ENCODE assay signal across 27 cellular contexts in genomic region chr5:172544371-172545120, GRCh38.
A peak's percentile ranks its signal among the peaks of the same experiment; 100 is the strongest.
DNase-seq lines count a peak whose midpoint lies in the region; ATAC-seq and TF ChIP-seq lines count a peak whose summit lies in the region.
"Had no signal": no experiment of that assay in that cellular context is flagged by ENCODE, and none has a peak within 500 bp of the region (broad histone marks: within the 10 kb centered on the region; RNA-seq: fewer than 3 reads in every experiment).

No MANE protein-coding gene starts in this region.

- intact Hi-C loops in sigmoid colon (cut with DNase I) = no loop called here
- intact Hi-C loops in naive thymus-derived CD4-positive, alpha-beta T cell (cut with micrococcal nuclease) = no loop called here

- no peak overlapping the region for H3K4me3 Mint-ChIP-seq in naive thymus-derived CD4-positive, alpha-beta T cell
- H3K4me3 Mint-ChIP-seq: activated naive CD4-positive, alpha-beta T cell treated with anti-CD3 and anti-CD28 coated beads, Interleukin-2, amount 50 U/mL, for 24 hours; CD4-positive, alpha-beta T cell; neural crest cell; T-helper 1 cell treated with Interleukin-12 subunit alpha and Interleukin-12 subunit beta and Interleukin-4 antibody, amounts not matched to agents 30 μg/mL and 1 μg/mL, for 36 hours; type B pancreatic cell had no signal

- H3K9me3 ChIP-seq in RWPE2 (ENCODE audit: severe bottlenecking) (no peaks in the 10 kb centered on the region), sigmoid colon (no peaks in the 10 kb centered on the region)
- no peaks in the 10 kb centered on the region for H3K9me3 ChIP-seq in naive thymus-derived CD4-positive, alpha-beta T cell (ENCODE audit: control insufficient read depth in 2 of 3, low read length in 3 of 3)
- H3K9me3 ChIP-seq: esophagus squamous epithelium, Peyer's patch, right atrium auricular region had no signal

- H3K36me3 ChIP-seq in RWPE2 (ENCODE audit: low read depth) = no peaks in the 10 kb centered on the region
- no peaks in the 10 kb centered on the region for H3K36me3 ChIP-seq in sigmoid colon
- H3K36me3 ChIP-seq in naive thymus-derived CD4-positive, alpha-beta T cell (ENCODE audit: control insufficient read depth in 2 of 3, insufficient read depth in 3 of 3, low read length in 3 of 3) = no peaks in the 10 kb centered on the region
- H3K36me3 ChIP-seq: esophagus squamous epithelium, Peyer's patch, right atrium auricular region had no signal

- H3K27me3 Mint-ChIP-seq in naive thymus-derived CD4-positive, alpha-beta T cell = peaks cover 0 to 23% (median 6%) of the 10 kb centered on the region in 5 donors
- H3K27me3 Mint-ChIP-seq: activated naive CD4-positive, alpha-beta T cell treated with anti-CD3 and anti-CD28 coated beads, Interleukin-2, amount 50 U/mL, for 24 hours had no signal

- POLR2A ChIA-PET in naive thymus-derived CD4-positive, alpha-beta T cell (lab: Charles Lee) = no interaction called here

- TF ChIP-seq EP300 in sigmoid colon (IDR thresholded peaks at IDR 0.05) = no peak

- H3K27me3 ChIP-seq in RWPE2 (ENCODE audit: insufficient read depth, poor library complexity, severe bottlenecking) = no peaks in the 10 kb centered on the region
- no peaks in the 10 kb centered on the region for H3K27me3 ChIP-seq in sigmoid colon
- no peaks in the 10 kb centered on the region for H3K27me3 ChIP-seq in naive thymus-derived CD4-positive, alpha-beta T cell (ENCODE audit: control insufficient read depth in 2 of 2, insufficient read depth in 2 of 2, low read length in 2 of 2)
- H3K27me3 ChIP-seq: esophagus squamous epithelium, Peyer's patch, right atrium auricular region had no signal

- no peaks in the 10 kb centered on the region for H3K4me1 Mint-ChIP-seq in naive thymus-derived CD4-positive, alpha-beta T cell
- H3K4me1 Mint-ChIP-seq: activated naive CD4-positive, alpha-beta T cell treated with anti-CD3 and anti-CD28 coated beads, Interleukin-2, amount 50 U/mL, for 24 hours had no signal

- TF ChIP-seq POLR2A in sigmoid colon (IDR thresholded peaks at IDR 0.05) = no peak

- no peaks in the 10 kb centered on the region for H3K36me3 Mint-ChIP-seq in naive thymus-derived CD4-positive, alpha-beta T cell
- H3K36me3 Mint-ChIP-seq: activated naive CD4-positive, alpha-beta T cell treated with anti-CD3 and anti-CD28 coated beads, Interleukin-2, amount 50 U/mL, for 24 hours; type B pancreatic cell had no signal

- DNase-seq in NCI-H1105 treated with DMSO at 0.1 percent for 48 hours (lab: John Stamatoyannopoulos, UW) (peak; percentile 2), NCI-H1105 (lab: John Stamatoyannopoulos, UW) (no peak), NCI-H1092 treated with DMSO at 0.1 percent for 48 hours (lab: John Stamatoyannopoulos, UW) (peak; percentile 63), RWPE2 (ENCODE audit: low spot score) (peak; percentile 30), sigmoid colon (peak; percentile 54)
- DNase-seq in naive thymus-derived CD4-positive, alpha-beta T cell = no peak
- DNase-seq: activated CD4-positive, alpha-beta T cell treated with anti-CD3 and anti-CD28 coated beads, Interleukin-2, amount 50 U/mL, for 4 hours; CD4-positive, alpha-beta T cell; dermis blood vessel endothelial cell; esophagus squamous epithelium; foreskin melanocyte; Karpas-422; left colon; mammary epithelial cell; NCI-H526 treated with DMSO at 0.1 percent for 48 hours; stimulated activated CD4-positive, alpha-beta T cell treated with anti-CD3 and anti-CD28 coated beads, Interleukin-4, amount 100 ng/mL, for 1 hour had no signal

- no peak overlapping the region for H3K27ac ChIP-seq in RWPE2 (ENCODE audit: poor library complexity, severe bottlenecking)
- peak overlapping the region in 2 of 4 donors; percentile 81 to 90 for H3K27ac ChIP-seq in sigmoid colon
- no peak overlapping the region for H3K27ac ChIP-seq in naive thymus-derived CD4-positive, alpha-beta T cell (ENCODE audit: low read depth, low read length)
- H3K27ac ChIP-seq: 22Rv1, esophagus squamous epithelium, parathyroid adenoma, Peyer's patch, right atrium auricular region had no signal

- no peaks in the 10 kb centered on the region for H3K4me1 ChIP-seq in RWPE2 (ENCODE audit: insufficient read depth, poor library complexity, severe bottlenecking)
- H3K4me1 ChIP-seq in sigmoid colon = peaks cover 0 to 75% (median 69%) of the 10 kb centered on the region in 4 donors
- no peaks in the 10 kb centered on the region for H3K4me1 ChIP-seq in naive thymus-derived CD4-positive, alpha-beta T cell (ENCODE audit: control insufficient read depth in 2 of 2, insufficient read depth in 2 of 2, low read length in 2 of 2)
- H3K4me1 ChIP-seq: parathyroid adenoma, Peyer's patch had no signal

- CTCF ChIA-PET in naive thymus-derived CD4-positive, alpha-beta T cell (lab: Charles Lee) = no interaction called here

- 82 to 84% methylated on average over 6 of the region's 6 CpGs for WGBS in sigmoid colon, 2 donors

- peaks cover 0 to 5% (median 0%) of the 10 kb centered on the region in 11 donors for H3K9me3 Mint-ChIP-seq in naive thymus-derived CD4-positive, alpha-beta T cell
- H3K9me3 Mint-ChIP-seq: activated naive CD4-positive, alpha-beta T cell treated with anti-CD3 and anti-CD28 coated beads, Interleukin-2, amount 50 U/mL, for 24 hours; neural crest cell; T-helper 1 cell treated with Interleukin-12 subunit alpha and Interleukin-12 subunit beta and Interleukin-4 antibody, amounts not matched to agents 30 μg/mL and 1 μg/mL, for 36 hours; type B pancreatic cell had no signal

- H3K4me3 ChIP-seq in RWPE2 (ENCODE audit: severe bottlenecking) (no peak overlapping the region), sigmoid colon (no peak overlapping the region)
- no peak overlapping the region for H3K4me3 ChIP-seq in naive thymus-derived CD4-positive, alpha-beta T cell (ENCODE audit: low read length)
- H3K4me3 ChIP-seq: esophagus squamous epithelium, Peyer's patch, right atrium auricular region had no signal

- ATAC-seq in RWPE2 (ENCODE audit: low read depth) (no peak), GM18867 (IDR thresholded peaks at IDR 0.05; ENCODE audit: unreplicated experiment) (no peak), GM21360 (IDR thresholded peaks at IDR 0.05; ENCODE audit: unreplicated experiment) (no peak)
- ATAC-seq in naive thymus-derived CD4-positive, alpha-beta T cell = no peak
- ATAC-seq: HepG2, left colon had no signal

- TF ChIP-seq CTCF in RWPE2 (IDR thresholded peaks at IDR 0.05; ENCODE audit: poor library complexity, severe bottlenecking) = no peak
- no peak for TF ChIP-seq CTCF in sigmoid colon (IDR thresholded peaks at IDR 0.05)

- H3K27ac Mint-ChIP-seq in naive thymus-derived CD4-positive, alpha-beta T cell = no peak overlapping the region
- H3K27ac Mint-ChIP-seq: activated naive CD4-positive, alpha-beta T cell treated with anti-CD3 and anti-CD28 coated beads, Interleukin-2, amount 50 U/mL, for 24 hours; CD4-positive, alpha-beta T cell; T-helper 1 cell treated with Interleukin-12 subunit alpha and Interleukin-12 subunit beta and Interleukin-4 antibody, amounts not matched to agents 30 μg/mL and 1 μg/mL, for 36 hours; type B pancreatic cell had no signal

Comparison
In these comparisons a context has a peak if more than half of its experiments do, and no peak if none do; other contexts are left out.
1. DNase-seq: peak in NCI-H1105 treated with DMSO at 0.1 percent for 48 hours (single experiment), NCI-H1092 treated with DMSO at 0.1 percent for 48 hours (single experiment), RWPE2 (single experiment) and sigmoid colon (single experiment); none in NCI-H1105 (single experiment) and naive thymus-derived CD4-positive, alpha-beta T cell (0 of 9).